ENCODE assay signal across 1 cellular context in the genomic region with DNA sequence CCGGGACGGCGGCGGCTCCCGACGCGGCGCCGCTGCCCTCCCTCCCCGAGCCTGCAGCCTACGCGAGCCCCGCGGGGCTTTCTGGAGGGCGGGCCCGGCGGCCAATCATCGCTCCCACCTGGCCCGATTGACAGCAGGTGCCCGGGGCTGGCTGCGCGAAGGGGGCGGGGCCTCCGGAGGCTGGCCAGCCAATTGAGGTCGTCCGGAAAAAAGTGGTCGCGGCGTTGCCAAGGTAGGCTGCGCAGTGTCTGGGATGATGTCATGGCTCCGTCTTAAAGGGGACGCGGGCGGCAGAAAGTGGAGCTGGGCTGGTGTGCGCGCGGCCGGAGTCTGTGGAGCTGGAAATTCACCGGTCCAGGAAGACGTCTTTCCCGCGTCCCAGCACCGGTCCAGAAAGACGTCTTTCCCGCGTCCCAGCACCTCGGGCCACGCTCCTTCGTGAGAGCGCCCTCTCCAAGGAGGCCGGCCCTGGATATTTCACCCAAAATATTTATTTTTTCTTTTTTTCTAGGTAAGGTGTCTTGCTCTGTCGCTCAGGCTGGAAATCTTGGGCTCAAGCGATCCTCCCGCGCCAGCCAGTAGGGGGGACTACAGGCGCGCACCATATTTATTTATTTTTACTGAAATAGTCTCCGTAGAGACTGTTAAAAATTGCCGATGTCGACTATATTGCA.
A peak's percentile ranks its signal among the peaks of the same experiment; 100 is the strongest.
TF ChIP-seq lines count a peak whose summit lies in the region.

TSS of gene ACTR1B (minus strand) at position 83 of the 674 bp plus-strand sequence. CDS start 154 bp downstream, outside the sequence.

TF ChIP-seq in K562, 482 proteins besides CTCF, POLR2A, EP300 and RAD21 (continued from another document and continues in another):
- TF ChIP-seq ZBTB26 (CRISPR knock-in tag; IDR thresholded peaks at IDR 0.05) (no peak), HINFP (tag; conservative IDR thresholded peaks at IDR 0.05; ENCODE audit: low read depth) (no peak), ZBED1 (IDR thresholded peaks at IDR 0.05) (no peak), RBBP5 (IDR thresholded peaks at IDR 0.05; ENCODE audit: borderline replicate concordance, insufficient read depth, low read length, poor library complexity, severe bottlenecking) (peak; percentile 20), SMARCE1 (IDR thresholded peaks at IDR 0.05) (0 out of 2 replicates have a peak, but pooled peaks have one; percentile 46), NR2C1 (IDR thresholded peaks at IDR 0.05) (no peak), NR2C1 (tag; IDR thresholded peaks at IDR 0.05) (no peak), NFXL1 (CRISPR knock-in tag; IDR thresholded peaks at IDR 0.05) (no peak), FOXA3 (CRISPR knock-in tag; conservative IDR thresholded peaks at IDR 0.05 in 1 of 2, IDR thresholded peaks at IDR 0.05 in 1 of 2) (no peak), DIDO1 (tag; IDR thresholded peaks at IDR 0.05; ENCODE audit: low read depth) (no peak), HDAC1 (IDR thresholded peaks at IDR 0.05) (peak in 1 of 2 experiments; percentile 17; a peak in 1 of 4 replicates), KLF10 (CRISPR knock-in tag; IDR thresholded peaks at IDR 0.05) (no peak), ZC3H4 (CRISPR knock-in tag; IDR thresholded peaks at IDR 0.05; ENCODE audit: borderline replicate concordance) (no peak), ZNF197 (CRISPR knock-in tag; IDR thresholded peaks at IDR 0.05; ENCODE audit: low read depth) (no peak; the same call in 1 of the 2 replicates), SMARCA4 (IDR thresholded peaks at IDR 0.05) (0 out of 2 replicates have a peak, but pooled peaks have one; percentile 36), ARNT (IDR thresholded peaks at IDR 0.05) (peak in 1 of 2 experiments; percentile 14; a peak in 1 of 4 replicates), MITF (IDR thresholded peaks at IDR 0.05) (no peak), TBL1XR1 (IDR thresholded peaks at IDR 0.05; ENCODE audit: low read length in 2 of 2) (0 out of 4 replicates have a peak, but pooled peaks of 1 of the 2 experiments have one; percentile 26), HOXB6 (CRISPR knock-in tag; IDR thresholded peaks at IDR 0.05; ENCODE audit: borderline replicate concordance) (no peak), POLR3A (IDR thresholded peaks at IDR 0.05; ENCODE audit: borderline replicate concordance, extremely low read depth, insufficient read depth, insufficient read length) (no peak), ZFP91 (CRISPR knock-in tag; IDR thresholded peaks at IDR 0.05) (peak; percentile 99), BRD9 (IDR thresholded peaks at IDR 0.05; ENCODE audit: low read depth, partially characterized antibody) (no peak), U2AF1 (optimal IDR thresholded peaks at IDR 0.05; ENCODE audit: low read depth, low read length) (no peak), CCNT2 (IDR thresholded peaks at IDR 0.05; ENCODE audit: borderline replicate concordance, extremely low read depth, insufficient read length, low read depth, low read length) (peak; percentile 65), BRF1 (IDR thresholded peaks at IDR 0.05; ENCODE audit: borderline replicate concordance, extremely low read depth, insufficient read length) (no peak), LCOR (CRISPR knock-in tag; IDR thresholded peaks at IDR 0.05) (peak; percentile 68; the same call in 1 of the 2 replicates), ZNF584 (CRISPR knock-in tag; IDR thresholded peaks at IDR 0.05; ENCODE audit: low read depth) (no peak), PHTF2 (CRISPR knock-in tag; IDR thresholded peaks at IDR 0.05) (no peak), WHSC1 (IDR thresholded peaks at IDR 0.05; ENCODE audit: low read length) (no peak), PHF8 (IDR thresholded peaks at IDR 0.05; ENCODE audit: borderline replicate concordance, low read length) (peak; percentile 82), TGIF2 (CRISPR knock-in tag; IDR thresholded peaks at IDR 0.05) (0 out of 2 replicates have a peak, but pooled peaks have one; percentile 57), ZNF12 (CRISPR knock-in tag; IDR thresholded peaks at IDR 0.05) (no peak), ZNF354B (CRISPR knock-in tag; IDR thresholded peaks at IDR 0.05) (no peak), CREB1 (IDR thresholded peaks at IDR 0.05) (peak; percentile 56; the same call in 1 of the 2 replicates), CREB1 (CRISPR knock-in tag; IDR thresholded peaks at IDR 0.05) (peak; percentile 75), HNRNPK (IDR thresholded peaks at IDR 0.05; ENCODE audit: low read depth, low read length, poor library complexity, severe bottlenecking) (no peak), TFAM (CRISPR knock-in tag; conservative IDR thresholded peaks at IDR 0.05) (no peak), SIN3B (IDR thresholded peaks at IDR 0.05; ENCODE audit: low read depth) (0 out of 2 replicates have a peak, but pooled peaks have one; percentile 21), AFF1 (IDR thresholded peaks at IDR 0.05; ENCODE audit: low read depth in 1 of 2, partially characterized antibody in 2 of 2) (peak in 1 of 2 experiments; percentile 23), ZNF253 (CRISPR knock-in tag; conservative IDR thresholded peaks at IDR 0.05) (no peak), PRDM10 (IDR thresholded peaks at IDR 0.05; ENCODE audit: partially characterized antibody) (peak; percentile 81), PHF20 (IDR thresholded peaks at IDR 0.05; ENCODE audit: partially characterized antibody) (peak; percentile 37), ETV1 (tag; conservative IDR thresholded peaks at IDR 0.05; ENCODE audit: low read depth) (peak; percentile 37; the same call in 1 of the 2 replicates), FOXA1 (IDR thresholded peaks at IDR 0.05; ENCODE audit: borderline replicate concordance) (no peak)
- TF ChIP-seq, protein P1, sequence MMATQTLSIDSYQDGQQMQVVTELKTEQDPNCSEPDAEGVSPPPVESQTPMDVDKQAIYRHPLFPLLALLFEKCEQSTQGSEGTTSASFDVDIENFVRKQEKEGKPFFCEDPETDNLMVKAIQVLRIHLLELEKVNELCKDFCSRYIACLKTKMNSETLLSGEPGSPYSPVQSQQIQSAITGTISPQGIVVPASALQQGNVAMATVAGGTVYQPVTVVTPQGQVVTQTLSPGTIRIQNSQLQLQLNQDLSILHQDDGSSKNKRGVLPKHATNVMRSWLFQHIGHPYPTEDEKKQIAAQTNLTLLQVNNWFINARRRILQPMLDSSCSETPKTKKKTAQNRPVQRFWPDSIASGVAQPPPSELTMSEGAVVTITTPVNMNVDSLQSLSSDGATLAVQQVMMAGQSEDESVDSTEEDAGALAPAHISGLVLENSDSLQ (IDR thresholded peaks at IDR 0.05): peak; percentile 99
